22 cellular contexts compared by ENCODE assay signal in genomic region chr3:52406231-52406661, GRCh38. TPM values are rescaled to one million over a fixed set of nuclear protein-coding genes. Genes with fewer than 3 reads are reported as not detected.
DNase-seq lines count a peak whose midpoint lies in the region; ATAC-seq and TF ChIP-seq lines count a peak whose summit lies in the region.
"Had no signal": no experiment of that assay in that cellular context is flagged by ENCODE, and none has a peak within 500 bp of the region (broad histone marks: within the 10 kb centered on the region; RNA-seq: fewer than 3 reads in every experiment).

No MANE protein-coding gene starts in this region.

- ATAC-seq in foreskin keratinocyte: peak; percentile 80
- ATAC-seq: psoas muscle; stimulated activated naive B cell treated with anti-CD40 and anti-IgM and Interleukin-4, amounts not matched to agents 10 μg/mL and 1 μg/mL and 100 μg/mL, for 72 hours had no signal

- no peak overlapping the region for H3K27ac Mint-ChIP-seq in CD14-positive monocyte
- H3K27ac Mint-ChIP-seq: nephron; stimulated activated naive B cell treated with anti-CD40 and anti-IgM and Interleukin-4, amounts not matched to agents 10 μg/mL and 1 μg/mL and 100 μg/mL, for 72 hours; type B pancreatic cell had no signal

- peaks cover 33% of the 10 kb centered on the region for H3K4me1 ChIP-seq in foreskin keratinocyte
- H3K4me1 ChIP-seq in prostate gland (replicated peaks): peaks cover 17% of the 10 kb centered on the region
- peaks cover 13% of the 10 kb centered on the region for H3K4me1 ChIP-seq in testis
- peaks cover 15% of the 10 kb centered on the region for H3K4me1 ChIP-seq in Karpas-422 (ENCODE audit: low read length)

- H3K4me2 ChIP-seq in Karpas-422 (ENCODE audit: low read depth, low read length, poor library complexity, severe bottlenecking): no peak overlapping the region

- H3K9ac ChIP-seq in Karpas-422 (ENCODE audit: low read length): no peak overlapping the region

- H3K9me3 ChIP-seq in prostate gland: no peaks in the 10 kb centered on the region
- H3K9me3 ChIP-seq in testis: no peaks in the 10 kb centered on the region
- H3K9me3 ChIP-seq in Karpas-422 (ENCODE audit: low read length): no peaks in the 10 kb centered on the region
- H3K9me3 ChIP-seq: breast epithelium, esophagus muscularis mucosa, MG63, psoas muscle had no signal

- no peak for TF ChIP-seq CTCF in CD14-positive monocyte (IDR thresholded peaks at IDR 0.05)
- TF ChIP-seq CTCF in foreskin keratinocyte (conservative IDR thresholded peaks at IDR 0.05): no peak
- no peak for TF ChIP-seq CTCF in prostate gland (IDR thresholded peaks at IDR 0.05)
- no peak for TF ChIP-seq CTCF in testis (IDR thresholded peaks at IDR 0.05)

- H3K79me2 ChIP-seq in Karpas-422 (ENCODE audit: low read length): peaks cover 20% of the 10 kb centered on the region

- 0 out of 2 replicates have a peak, but pooled peaks cover 3% of the 10 kb centered on the region for H4K20me1 ChIP-seq in Karpas-422 (ENCODE audit: insufficient read depth, low read depth, low read length)

- no peaks in the 10 kb centered on the region for H3K27me3 ChIP-seq in foreskin keratinocyte
- H3K27me3 ChIP-seq in prostate gland (replicated peaks; ENCODE audit: insufficient read depth): no peaks in the 10 kb centered on the region
- H3K27me3 ChIP-seq in testis: no peaks in the 10 kb centered on the region
- no peaks in the 10 kb centered on the region for H3K27me3 ChIP-seq in Karpas-422 (ENCODE audit: low read length)
- H3K27me3 ChIP-seq: breast epithelium, esophagus muscularis mucosa, MG63 had no signal

- H3K27ac ChIP-seq in foreskin keratinocyte (peak overlapping the region; percentile 86), prostate gland (no peak overlapping the region), testis (no peak overlapping the region), Karpas-422 (ENCODE audit: low read length) (no peak overlapping the region)
- H3K27ac ChIP-seq: breast epithelium, esophagus muscularis mucosa, psoas muscle had no signal

- peaks cover 20% of the 10 kb centered on the region for H3K4me1 Mint-ChIP-seq in CD14-positive monocyte

- H2AFZ ChIP-seq in Karpas-422 (ENCODE audit: low read length): no peak overlapping the region

- no peak overlapping the region for H3K4me3 ChIP-seq in prostate gland
- no peak overlapping the region for H3K4me3 ChIP-seq in testis
- no peak overlapping the region for H3K4me3 ChIP-seq in Karpas-422 (ENCODE audit: low read length)
- H3K4me3 ChIP-seq: breast epithelium, esophagus muscularis mucosa, MG63, psoas muscle had no signal

- H3K27me3 Mint-ChIP-seq in CD14-positive monocyte (ENCODE audit: low read depth in 3 of 3): no peaks in the 10 kb centered on the region
- H3K27me3 Mint-ChIP-seq: stimulated activated naive B cell treated with anti-CD40 and anti-IgM and Interleukin-4, amounts not matched to agents 10 μg/mL and 1 μg/mL and 100 μg/mL, for 72 hours; type B pancreatic cell had no signal

- peaks cover 18 to 19% of the 10 kb centered on the region in 2 donors for H3K36me3 ChIP-seq in prostate gland
- H3K36me3 ChIP-seq in testis (ENCODE audit: low read depth, missing control alignments): no peaks in the 10 kb centered on the region
- peaks cover 13% of the 10 kb centered on the region; the same call in 1 of the 2 replicates for H3K36me3 ChIP-seq in Karpas-422 (ENCODE audit: insufficient read depth, low read length)

- no peaks in the 10 kb centered on the region for H3K9me3 Mint-ChIP-seq in CD14-positive monocyte
- H3K9me3 Mint-ChIP-seq: nephron; stimulated activated naive B cell treated with anti-CD40 and anti-IgM and Interleukin-4, amounts not matched to agents 10 μg/mL and 1 μg/mL and 100 μg/mL, for 72 hours; type B pancreatic cell had no signal

- H3K36me3 Mint-ChIP-seq in CD14-positive monocyte: peaks cover 71% of the 10 kb centered on the region in 2 donors

- TF ChIP-seq POLR2A in prostate gland (IDR thresholded peaks at IDR 0.05): no peak
- no peak for TF ChIP-seq POLR2A in testis (IDR thresholded peaks at IDR 0.05)

- H3K9me2 ChIP-seq in Karpas-422 (replicated peaks; ENCODE audit: insufficient read depth, low read length): no peaks in the 10 kb centered on the region

- 66% methylated on average over 11 of the region's 11 CpGs for WGBS in prostate gland
- 92 to 98% methylated on average over 4 to 10 of the region's 11 CpGs for WGBS in testis, 2 donors

- DNase-seq in CD14-positive monocyte (ENCODE audit: low spot score) (peak; percentile 27), NCI-H2107 (lab: John Stamatoyannopoulos, UW) (peak; percentile 40), foreskin keratinocyte (peak; percentile 98 to 99), prostate gland (ENCODE audit: low spot score) (peak; percentile 59), testis (no peak), NCI-H446 (lab: John Stamatoyannopoulos, UW) (no peak), Karpas-422 (no peak)
- DNase-seq in activated CD4-positive, alpha-beta T cell treated with anti-CD3 and anti-CD28 coated beads for 1 hour: no peak
- DNase-seq: activated CD4-positive, alpha-beta T cell treated with anti-CD3 and anti-CD28 coated beads, Interleukin-2, amount 50 U/mL, for 1 hour; activated T-cell treated with anti-CD3 and anti-CD28 coated beads, Interleukin-2, amount 50 U/mL, for 48 hours; MG63; NCI-H146; SHP77 treated with DMSO at 0.1 percent for 48 hours; stimulated activated naive B cell treated with anti-CD40 and anti-IgM and Interleukin-4, amounts not matched to agents 10 μg/mL and 1 μg/mL and 100 μg/mL, for 72 hours had no signal

- intact Hi-C loops in CD14-positive monocyte (cut with micrococcal nuclease) (loop anchor here in 1 of 2 donors (10.0 kb wide), 1 partner anchor 121 kb away; the partner anchor contains the start of gene GLYCTK), prostate gland (cut with DNase I) (no loop called here), testis (cut with DNase I; ENCODE audit: low total_unique reads) (no loop called here)

- no peak overlapping the region for H3K4me3 Mint-ChIP-seq in CD14-positive monocyte
- H3K4me3 Mint-ChIP-seq: stimulated activated naive B cell treated with anti-CD40 and anti-IgM and Interleukin-4, amounts not matched to agents 10 μg/mL and 1 μg/mL and 100 μg/mL, for 72 hours; type B pancreatic cell had no signal

RNA-seq across cellular contexts. Expression of gene BAP1, which starts 3.6 kb away (rescaled TPM):
- polyA plus RNA-seq in CD14-positive monocyte: 10 to 100 TPM; 11.2 to 12.9 TPM
- 126 and 128 TPM in 2 replicates for total RNA-seq in foreskin keratinocyte
- 111 and 114 TPM in 2 replicates for polyA plus RNA-seq in foreskin keratinocyte
- total RNA-seq in prostate gland: 100 to 1,000 TPM in 1 of 2 donors, 10 to 100 TPM in 1; 70.1 to 107 TPM
- total RNA-seq in testis: 100 to 1,000 TPM; 167 to 201 TPM
- 231 TPM for polyA plus RNA-seq in testis (ENCODE audit: insufficient read depth, low read depth, low replicate concordance)
- total RNA-seq in Karpas-422 (2014; rRNA removed; shearing (Covaris generic); ENCODE audit: low replicate concordance): 45.4 and 91.1 TPM in 2 replicates

RNA-seq across cellular contexts. Expression of gene PHF7, which starts 4.2 kb away (rescaled TPM):
- polyA plus RNA-seq in CD14-positive monocyte (1 to 10 TPM; 3.3 to 6.2 TPM), foreskin keratinocyte (4.9 and 5.6 TPM in 2 replicates), testis (ENCODE audit: insufficient read depth, low read depth, low replicate concordance) (3,007 TPM)
- total RNA-seq in foreskin keratinocyte (8.2 and 8.6 TPM in 2 replicates), prostate gland (100 to 1,000 TPM in 1 of 2 donors, 1 to 10 TPM in 1; 6.4 to 176 TPM), testis (1,000 to 10,000 TPM in 1 of 2 donors, 100 to 1,000 TPM in 1; 772 to 1,782 TPM)
- total RNA-seq in Karpas-422 (2014; rRNA removed; shearing (Covaris generic); ENCODE audit: low replicate concordance): 5.1 and 9.5 TPM in 2 replicates

RNA-seq across cellular contexts. Expression of gene SEMA3G, which starts 38.7 kb away (rescaled TPM):
- polyA plus RNA-seq in CD14-positive monocyte (not detected), foreskin keratinocyte (0.06 and 0.11 TPM in 2 replicates), testis (ENCODE audit: insufficient read depth, low read depth, low replicate concordance) (3.1 TPM)
- total RNA-seq in foreskin keratinocyte (0.10 and 0.21 TPM in 2 replicates), prostate gland (1 to 10 TPM; 3.5 to 7.6 TPM), testis (1 to 10 TPM; 1.7 to 2.1 TPM)
- total RNA-seq in Karpas-422 (2014; rRNA removed; shearing (Covaris generic); ENCODE audit: low replicate concordance): 0.11 TPM in 1 of 2 replicates, not detected in the other

RNA-seq across cellular contexts. Expression of gene TNNC1, which starts 47.6 kb away (rescaled TPM):
- polyA plus RNA-seq in CD14-positive monocyte (not detected), foreskin keratinocyte (0.19 TPM in 2 replicates), testis (ENCODE audit: insufficient read depth, low read depth, low replicate concordance) (91.7 TPM)
- total RNA-seq in foreskin keratinocyte (not detected in 2 replicates), prostate gland (100 to 1,000 TPM in 1 of 2 donors, 1 to 10 TPM in 1; 2.7 to 109 TPM), testis (10 to 100 TPM; 11.3 to 23.2 TPM)
- total RNA-seq in Karpas-422 (2014; rRNA removed; shearing (Covaris generic); ENCODE audit: low replicate concordance): 0.65 TPM in 1 of 2 replicates, not detected in the other
- total RNA-seq: Daoy, glomerular endothelial cell, lung microvascular endothelial cell had no signal

RNA-seq across cellular contexts. Expression of gene NISCH, which starts 49.2 kb away (rescaled TPM):
- 10 to 100 TPM in 1 of 2 donors, 1 to 10 TPM in 1; 9.7 to 13.1 TPM for polyA plus RNA-seq in CD14-positive monocyte
- 40.3 and 52.9 TPM in 2 replicates for total RNA-seq in foreskin keratinocyte
- 20.9 and 23.9 TPM in 2 replicates for polyA plus RNA-seq in foreskin keratinocyte
- 100 to 1,000 TPM; 107 to 277 TPM for total RNA-seq in prostate gland
- 100 to 1,000 TPM; 315 to 327 TPM for total RNA-seq in testis
- 166 TPM for polyA plus RNA-seq in testis (ENCODE audit: insufficient read depth, low read depth, low replicate concordance)
- 44.2 and 70.1 TPM in 2 replicates for total RNA-seq in Karpas-422 (2014; rRNA removed; shearing (Covaris generic); ENCODE audit: low replicate concordance)

Comparison
In these comparisons a context has a peak if more than half of its experiments do, and no peak if none do; other contexts are left out.
1. DNase-seq: peak in CD14-positive monocyte (single experiment), NCI-H2107 (single experiment), foreskin keratinocyte (2 of 2) and prostate gland (single experiment); none in testis (single experiment), NCI-H446 (0 of 2), Karpas-422 (single experiment) and activated CD4-positive, alpha-beta T cell treated with anti-CD3 and anti-CD28 coated beads for 1 hour (single experiment).
2. RNA of gene PHF7, which starts 4.2 kb away (total RNA-seq): 772 to 1,782 TPM in testis; 6.4 to 176 TPM in prostate gland, 8.2 to 8.6 TPM in foreskin keratinocyte and 5.1 to 9.5 TPM in Karpas-422; every median in the first group is over 4 times any median in the second.